26 cellular contexts compared by ENCODE assay signal in the genomic region with DNA sequence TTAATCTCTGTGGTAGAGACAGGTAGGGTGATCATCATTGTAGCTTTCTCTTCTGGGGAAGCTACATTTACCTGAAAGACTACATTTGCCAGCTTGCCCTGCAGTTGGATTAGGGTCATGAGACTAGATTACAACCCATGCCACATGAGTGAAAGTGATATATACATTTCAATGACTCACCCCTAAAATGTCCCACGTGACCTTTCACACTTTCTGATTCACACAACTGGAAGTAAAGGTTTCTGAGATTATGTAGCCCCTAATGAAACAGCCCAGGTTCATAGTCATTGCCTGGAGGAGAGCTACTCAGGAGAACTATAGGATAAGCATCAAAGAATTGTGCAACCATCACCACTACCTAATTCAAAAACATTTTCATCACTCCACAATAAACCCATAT. TPM values are rescaled to one million over a fixed set of nuclear protein-coding genes. Genes with fewer than 3 reads are reported as not detected.
DNase-seq lines count a peak whose midpoint lies in the region; ATAC-seq and TF ChIP-seq lines count a peak whose summit lies in the region.
"Had no signal": no experiment of that assay in that cellular context is flagged by ENCODE, and none has a peak within 500 bp of the region (broad histone marks: within the 10 kb centered on the region; RNA-seq: fewer than 3 reads in every experiment).

No MANE protein-coding gene starts in this region.

- POLR2A ChIA-PET in activated CD4-positive, alpha-beta T cell treated with anti-CD3 and anti-CD28 coated beads for 36 hours (lab: Charles Lee), result no interaction called here
- POLR2A ChIA-PET in MCF 10A (lab: Yijun Ruan, JAX), result interaction anchor here (0.6 kb wide), 1 partner anchor 38 kb away, joined by 3 read pairs; no protein-coding TSS in a partner anchor

- H3K9me3 Mint-ChIP-seq in activated CD4-positive, alpha-beta T cell treated with anti-CD3 and anti-CD28 coated beads for 36 hours (ENCODE audit: low read depth), result peaks cover 23% of the 10 kb centered on the region
- H3K9me3 Mint-ChIP-seq in activated CD4-positive, alpha-beta T cell treated with anti-CD3 and anti-CD28 coated beads, Interleukin-2, amount 10 ng/mL, durations not matched to agents 24 days and 14 days, result peaks cover 13% of the 10 kb centered on the region
- no peaks in the 10 kb centered on the region for H3K9me3 Mint-ChIP-seq in MCF 10A (ENCODE audit: unreplicated experiment)
- peaks cover 8 to 11% of the 10 kb centered on the region in 2 donors for H3K9me3 Mint-ChIP-seq in stimulated activated naive CD8-positive, alpha-beta T cell treated with anti-CD3 and anti-CD28 coated beads, Interleukin-15, amount 100 ng/mL, for 72 hours

- no TSS peak for BruUV-seq in MCF 10A (replicated peaks; lab: Mats Ljungman, UMichigan)
- no TSS peak for BruUV-seq in mammary epithelial cell (replicated peaks; lab: Mats Ljungman, UMichigan)

- H3K36me3 Mint-ChIP-seq in activated CD4-positive, alpha-beta T cell treated with anti-CD3 and anti-CD28 coated beads for 36 hours (ENCODE audit: low read depth), result peaks cover 8% of the 10 kb centered on the region
- H3K36me3 Mint-ChIP-seq in activated CD4-positive, alpha-beta T cell treated with anti-CD3 and anti-CD28 coated beads, Interleukin-2, amount 10 ng/mL, durations not matched to agents 24 days and 14 days (ENCODE audit: low read depth), result peaks cover 2% of the 10 kb centered on the region
- no peaks in the 10 kb centered on the region for H3K36me3 Mint-ChIP-seq in MCF 10A (ENCODE audit: insufficient read depth, unreplicated experiment)

- H3K4me3 ChIP-seq in breast epithelium (no peak overlapping the region), mammary epithelial cell (replicated peaks in 1 of 3; ENCODE audit: insufficient read depth in 1 of 3, low read depth in 2 of 3, low read length in 3 of 3) (no peak overlapping the region)

- CTCF ChIA-PET in activated CD4-positive, alpha-beta T cell treated with anti-CD3 and anti-CD28 coated beads for 36 hours (lab: Charles Lee), result no interaction called here
- CTCF ChIA-PET in MCF 10A (lab: Yijun Ruan, JAX) (no interaction called here), mammary epithelial cell (lab: Charles Lee; ENCODE audit: low non-redundant PET) (interaction anchor here (0.6 kb wide), 1 partner anchor 64 kb away, joined by 5 read pairs; no protein-coding TSS in a partner anchor)

- H3K27ac ChIP-seq in breast epithelium (no peak overlapping the region), mammary epithelial cell (ENCODE audit: insufficient read depth, low read depth, low read length) (no peak overlapping the region)
- H3K27ac ChIP-seq: C4-2B had no signal

- no peak for TF ChIP-seq POLR2A in breast epithelium (IDR thresholded peaks at IDR 0.05)

- H3K4me3 Mint-ChIP-seq in activated CD4-positive, alpha-beta T cell treated with anti-CD3 and anti-CD28 coated beads for 36 hours, result no peak overlapping the region
- no peak overlapping the region for H3K4me3 Mint-ChIP-seq in activated CD4-positive, alpha-beta T cell treated with anti-CD3 and anti-CD28 coated beads, Interleukin-2, amount 10 ng/mL, durations not matched to agents 24 days and 14 days
- H3K4me3 Mint-ChIP-seq in MCF 10A (ENCODE audit: unreplicated experiment), result no peak overlapping the region
- H3K4me3 Mint-ChIP-seq in stimulated activated naive CD8-positive, alpha-beta T cell treated with anti-CD3 and anti-CD28 coated beads, Interleukin-15, amount 100 ng/mL, for 72 hours, result no peak overlapping the region
- H3K4me3 Mint-ChIP-seq: CD8-positive, alpha-beta memory T cell had no signal

- no peaks in the 10 kb centered on the region for H4K20me1 ChIP-seq in mammary epithelial cell (ENCODE audit: insufficient read depth, low read length)

- H3K9me3 ChIP-seq in breast epithelium (peaks cover 8 to 21% of the 10 kb centered on the region in 2 donors), mammary epithelial cell (replicated peaks; ENCODE audit: insufficient read depth, low read length) (no peaks in the 10 kb centered on the region)

- H3K27me3 Mint-ChIP-seq in activated CD4-positive, alpha-beta T cell treated with anti-CD3 and anti-CD28 coated beads for 36 hours, result peaks cover 8% of the 10 kb centered on the region
- H3K27me3 Mint-ChIP-seq in activated CD4-positive, alpha-beta T cell treated with anti-CD3 and anti-CD28 coated beads, Interleukin-2, amount 10 ng/mL, durations not matched to agents 24 days and 14 days, result peaks cover 3% of the 10 kb centered on the region
- no peaks in the 10 kb centered on the region for H3K27me3 Mint-ChIP-seq in MCF 10A (ENCODE audit: insufficient read depth, unreplicated experiment)
- peaks cover 2% of the 10 kb centered on the region for H3K27me3 Mint-ChIP-seq in stimulated activated naive CD8-positive, alpha-beta T cell treated with anti-CD3 and anti-CD28 coated beads, Interleukin-15, amount 100 ng/mL, for 72 hours

- H3K36me3 ChIP-seq in breast epithelium, result no peaks in the 10 kb centered on the region
- no peaks in the 10 kb centered on the region for H3K36me3 ChIP-seq in mammary epithelial cell (ENCODE audit: insufficient read depth, low read length)

- H2AFZ ChIP-seq in mammary epithelial cell (ENCODE audit: low read depth, low read length), result no peak overlapping the region

- H3K9ac ChIP-seq in mammary epithelial cell (ENCODE audit: insufficient read depth, low read length), result no peak overlapping the region

- H3K27me3 ChIP-seq in breast epithelium (no peaks in the 10 kb centered on the region), mammary epithelial cell (ENCODE audit: insufficient read depth, low read length) (no peaks in the 10 kb centered on the region)

- no peaks in the 10 kb centered on the region for H3K4me1 ChIP-seq in breast epithelium
- H3K4me1 ChIP-seq in mammary epithelial cell (ENCODE audit: insufficient read depth, low read length), result no peaks in the 10 kb centered on the region

- intact Hi-C loops in activated CD4-positive, alpha-beta T cell treated with anti-CD3 and anti-CD28 coated beads for 36 hours (cut with DNase I, micrococcal nuclease), result no loop called here
- intact Hi-C loops in activated CD4-positive, alpha-beta T cell treated with anti-CD3 and anti-CD28 coated beads, Interleukin-2, amount 10 ng/mL, durations not matched to agents 24 days and 14 days (cut with micrococcal nuclease), result no loop called here
- intact Hi-C loops in MCF 10A (cut with micrococcal nuclease) (no loop called here), breast epithelium (cut with DNase I; ENCODE audit: low total_unique reads) (no loop called here), mammary epithelial cell (cut with micrococcal nuclease) (no loop called here)

- no peaks in the 10 kb centered on the region for H3K79me2 ChIP-seq in mammary epithelial cell (ENCODE audit: insufficient read depth, low read length)

- H3K4me2 ChIP-seq in mammary epithelial cell (ENCODE audit: insufficient read depth, low read depth, low read length), result no peak overlapping the region

- no peak overlapping the region for H3K27ac Mint-ChIP-seq in activated CD4-positive, alpha-beta T cell treated with anti-CD3 and anti-CD28 coated beads for 36 hours
- H3K27ac Mint-ChIP-seq in activated CD4-positive, alpha-beta T cell treated with anti-CD3 and anti-CD28 coated beads, Interleukin-2, amount 10 ng/mL, durations not matched to agents 24 days and 14 days, result no peak overlapping the region
- no peak overlapping the region for H3K27ac Mint-ChIP-seq in MCF 10A (ENCODE audit: low read depth, unreplicated experiment)
- H3K27ac Mint-ChIP-seq in stimulated activated naive CD8-positive, alpha-beta T cell treated with anti-CD3 and anti-CD28 coated beads, Interleukin-15, amount 100 ng/mL, for 72 hours, result no peak overlapping the region
- H3K27ac Mint-ChIP-seq: CD8-positive, alpha-beta memory T cell had no signal

- ATAC-seq in activated CD4-positive, alpha-beta T cell treated with anti-CD3 and anti-CD28 coated beads for 36 hours, result peak; percentile 78
- ATAC-seq in stimulated activated naive CD8-positive, alpha-beta T cell treated with anti-CD3 and anti-CD28 coated beads, Interleukin-15, amount 100 ng/mL, for 72 hours, result peak; percentile 89
- ATAC-seq in GM19452 (IDR thresholded peaks at IDR 0.05; ENCODE audit: unreplicated experiment) (no peak), GM18873 (IDR thresholded peaks at IDR 0.05; ENCODE audit: low FRiP score, unreplicated experiment) (no peak)

- peak; percentile 16 for DNase-seq in activated CD4-positive, alpha-beta T cell treated with anti-CD3 and anti-CD28 coated beads for 36 hours
- DNase-seq in activated CD4-positive, alpha-beta T cell treated with anti-CD3 and anti-CD28 coated beads, Interleukin-2, amount 10 ng/mL, durations not matched to agents 24 days and 14 days, result no peak
- DNase-seq in MCF 10A (ENCODE audit: unreplicated experiment) (peak; percentile 12), breast epithelium (ENCODE audit: low spot score in 2 of 2) (no peak), mammary epithelial cell (peak; percentile 21)
- no peak for DNase-seq in stimulated activated naive CD8-positive, alpha-beta T cell treated with anti-CD3 and anti-CD28 coated beads, Interleukin-15, amount 100 ng/mL, for 72 hours
- DNase-seq: 8988T; AML-193; Calu3; CD8-positive, alpha-beta memory T cell; DMS153; GF-D8; MV-4-11; NCI-H1694 treated with DMSO at 0.1 percent for 48 hours; NCI-H2081 treated with DMSO at 0.1 percent for 48 hours; NCI-H2171 treated with DMSO at 0.1 percent for 48 hours; NCI-H524 treated with DMSO at 0.1 percent for 48 hours; NCI-H82; Right ventricle myocardium superior had no signal

- WGBS in mammary epithelial cell (ENCODE audit: low coverage, missing lambda C conversion rate), result 67% methylated on average over 1 of the region's 1 CpG

- no peak for TF ChIP-seq CTCF in MCF 10A (IDR thresholded peaks at IDR 0.05; ENCODE audit: unreplicated experiment)
- no peak for TF ChIP-seq CTCF in breast epithelium (IDR thresholded peaks at IDR 0.05)
- TF ChIP-seq CTCF in mammary epithelial cell (conservative IDR thresholded peaks at IDR 0.05 in 1 of 2, IDR thresholded peaks at IDR 0.05 in 1 of 2; ENCODE audit: extremely low read depth in 1 of 2, insufficient read depth in 1 of 2, low read depth in 1 of 2, low read length in 2 of 2), result no peak

- dilution Hi-C loops in mammary epithelial cell (cut with HindIII; ENCODE audit: low sequenced_read_pairs), result no loop called here

- H3K4me1 Mint-ChIP-seq in activated CD4-positive, alpha-beta T cell treated with anti-CD3 and anti-CD28 coated beads for 36 hours, result peaks cover 6% of the 10 kb centered on the region
- no peaks in the 10 kb centered on the region for H3K4me1 Mint-ChIP-seq in activated CD4-positive, alpha-beta T cell treated with anti-CD3 and anti-CD28 coated beads, Interleukin-2, amount 10 ng/mL, durations not matched to agents 24 days and 14 days
- no peaks in the 10 kb centered on the region for H3K4me1 Mint-ChIP-seq in MCF 10A (ENCODE audit: insufficient read depth, unreplicated experiment)
- peaks cover 9% of the 10 kb centered on the region for H3K4me1 Mint-ChIP-seq in stimulated activated naive CD8-positive, alpha-beta T cell treated with anti-CD3 and anti-CD28 coated beads, Interleukin-15, amount 100 ng/mL, for 72 hours
- H3K4me1 Mint-ChIP-seq: CD8-positive, alpha-beta memory T cell had no signal

- in situ Hi-C loops in mammary epithelial cell (cut with MboI; ENCODE audit: low sequenced_read_pairs in 2 of 2), result loop anchor here in 1 of 2 donors (25.0 kb wide), 1 partner anchor 587 kb away; no protein-coding TSS in a partner anchor

RNA-seq across cellular contexts. Expression of gene PDCL2, which starts 17.8 kb away (rescaled TPM):
- not detected for total RNA-seq in activated CD4-positive, alpha-beta T cell treated with anti-CD3 and anti-CD28 coated beads for 36 hours
- not detected in 2 replicates for total RNA-seq in activated CD4-positive, alpha-beta T cell treated with anti-CD3 and anti-CD28 coated beads, Interleukin-2, amount 10 ng/mL, durations not matched to agents 24 days and 14 days
- total RNA-seq in MCF 10A (2022) (not detected in 2 replicates), breast epithelium (not detected), mammary epithelial cell (not detected)
- polyA plus RNA-seq in mammary epithelial cell, result not detected
- not detected for polyA minus RNA-seq in mammary epithelial cell
- total RNA-seq: Calu3; CD8-positive, alpha-beta memory T cell; H4; Right ventricle myocardium superior; RPMI7951; SK-MEL-5 had no signal
- polyA plus RNA-seq: AG04450; CD8-positive, alpha-beta memory T cell had no signal

RNA-seq across cellular contexts. Expression of gene CLOCK, which starts 27.5 kb away (rescaled TPM):
- 10 to 100 TPM; 10.4 to 13.3 TPM for total RNA-seq in activated CD4-positive, alpha-beta T cell treated with anti-CD3 and anti-CD28 coated beads for 36 hours
- total RNA-seq in activated CD4-positive, alpha-beta T cell treated with anti-CD3 and anti-CD28 coated beads, Interleukin-2, amount 10 ng/mL, durations not matched to agents 24 days and 14 days, result 9.8 and 10.8 TPM in 2 replicates
- total RNA-seq in MCF 10A (2022), result 37.6 and 44.0 TPM in 2 replicates
- 10 to 100 TPM; 29.8 to 32.2 (median 30.2) TPM for total RNA-seq in breast epithelium
- 10 to 100 TPM; 29.3 to 35.3 TPM for total RNA-seq in mammary epithelial cell
- polyA plus RNA-seq in mammary epithelial cell, result 21.2 TPM
- 14.0 TPM for polyA minus RNA-seq in mammary epithelial cell

Comparison
In these comparisons a context has a peak if more than half of its experiments do, and no peak if none do; other contexts are left out.
1. DNase-seq: peak in activated CD4-positive, alpha-beta T cell treated with anti-CD3 and anti-CD28 coated beads for 36 hours (single experiment), MCF 10A (single experiment) and mammary epithelial cell (single experiment); none in activated CD4-positive, alpha-beta T cell treated with anti-CD3 and anti-CD28 coated beads, Interleukin-2, amount 10 ng/mL, durations not matched to agents 24 days and 14 days (single experiment), breast epithelium (0 of 2) and stimulated activated naive CD8-positive, alpha-beta T cell treated with anti-CD3 and anti-CD28 coated beads, Interleukin-15, amount 100 ng/mL, for 72 hours (0 of 2).
2. ATAC-seq: peak in activated CD4-positive, alpha-beta T cell treated with anti-CD3 and anti-CD28 coated beads for 36 hours (single experiment) and stimulated activated naive CD8-positive, alpha-beta T cell treated with anti-CD3 and anti-CD28 coated beads, Interleukin-15, amount 100 ng/mL, for 72 hours (single experiment); none in GM19452 (single experiment) and GM18873 (single experiment).